In genomic region chr21:42091899-42092508, GRCh38 we compare ENCODE assay signal across 1 cellular context.
TF ChIP-seq lines count a peak whose summit lies in the region.

No MANE protein-coding gene starts in this region.

TF ChIP-seq in IMR-90, 13 proteins besides CTCF, POLR2A, EP300 and RAD21 (continued from another document):
- TF ChIP-seq RFX5 (IDR thresholded peaks at IDR 0.05; ENCODE audit: low read depth, low read length) (no peak), BHLHE40 (IDR thresholded peaks at IDR 0.05; ENCODE audit: low read depth, low read length) (no peak), RCOR1 (IDR thresholded peaks at IDR 0.05; ENCODE audit: insufficient replicate concordance, low read length) (no peak), FOS (IDR thresholded peaks at IDR 0.05; ENCODE audit: low read depth, low read length) (no peak), CEBPB (IDR thresholded peaks at IDR 0.05; ENCODE audit: low read depth, low read length) (no peak), NFE2L2 (IDR thresholded peaks at IDR 0.05; ENCODE audit: low read depth, low read length) (no peak)
